Comparison of ENCODE assay signal across 8 cellular contexts in genomic region chr18:38237796-38238195, GRCh38.
"Had no signal": no experiment of that assay in that cellular context is flagged by ENCODE, and none has a peak within 500 bp of the region (broad histone marks: within the 10 kb centered on the region; RNA-seq: fewer than 3 reads in every experiment).

No MANE protein-coding gene starts in this region.

- H3K4me1 Mint-ChIP-seq: IgD-negative memory B cell had no signal

- DNase-seq: GM23248, GOT3, H7, HFFc6, KBM-7 had no signal

- H3K27me3 Mint-ChIP-seq: IgD-negative memory B cell had no signal

- H3K4me3 Mint-ChIP-seq: HFFc6, IgD-negative memory B cell had no signal

- H3K36me3 Mint-ChIP-seq: IgD-negative memory B cell had no signal

- ATAC-seq: HCT116, HepG2 had no signal

- H3K27ac Mint-ChIP-seq: HFFc6 had no signal
